ENCODE assay signal across 11 cellular contexts in the genomic region with DNA sequence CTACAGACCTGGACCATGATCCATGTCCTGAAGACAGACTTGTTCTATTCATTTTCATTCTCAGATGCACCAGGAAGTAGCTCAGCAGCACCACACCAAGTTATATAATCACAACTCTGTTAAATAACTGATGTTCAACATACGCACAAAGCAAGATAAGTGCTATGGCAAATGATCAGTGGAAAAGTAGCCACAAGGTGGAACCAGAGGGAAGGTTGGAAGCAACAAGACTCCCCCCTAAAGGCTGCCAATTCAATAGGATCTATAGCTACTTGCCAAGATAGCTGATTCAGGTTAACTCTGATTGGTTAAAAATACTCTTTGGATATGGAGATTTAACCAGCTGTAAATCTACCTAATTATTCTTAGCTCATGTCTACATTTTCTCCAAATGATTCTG. TPM values are rescaled to one million over a fixed set of nuclear protein-coding genes. Genes with fewer than 3 reads are reported as not detected.
A peak's percentile ranks its signal among the peaks of the same experiment; 100 is the strongest.
DNase-seq lines count a peak whose midpoint lies in the region; ATAC-seq, FAIRE-seq and TF ChIP-seq lines count a peak whose summit lies in the region.
"Had no signal": no experiment of that assay in that cellular context is flagged by ENCODE, and none has a peak within 500 bp of the region (broad histone marks: within the 10 kb centered on the region; RNA-seq: fewer than 3 reads in every experiment).

No MANE protein-coding gene starts in this region.

- H3K9me3 ChIP-seq in Panc1 (ENCODE audit: control insufficient read depth, insufficient read depth, low read depth, low read length): no peaks in the 10 kb centered on the region
- no peaks in the 10 kb centered on the region for H3K9me3 ChIP-seq in fibroblast of lung (ENCODE audit: control insufficient read depth, insufficient read depth, low read depth, low read length)
- no peaks in the 10 kb centered on the region for H3K9me3 ChIP-seq in smooth muscle cell (replicated peaks; ENCODE audit: low read depth)
- no peaks in the 10 kb centered on the region for H3K9me3 ChIP-seq in tibial nerve
- H3K9me3 ChIP-seq: BLaER1 treated with 17β-estradiol and CSF1 and Interleukin-3, amounts not matched to agents 10 nM and 100 nM had no signal

- H3K4me2 ChIP-seq in fibroblast of lung (ENCODE audit: extremely low read depth, insufficient read depth, low read length): no peak overlapping the region
- H3K4me2 ChIP-seq in smooth muscle cell: no peak overlapping the region
- H3K4me2 ChIP-seq: BLaER1 treated with 17β-estradiol and CSF1 and Interleukin-3, amounts not matched to agents 10 nM and 100 nM had no signal

- TF ChIP-seq EP300 in tibial nerve (IDR thresholded peaks at IDR 0.05): no peak

- H3K4me3 ChIP-seq in Panc1 (ENCODE audit: low read depth in 2 of 2, low read length in 2 of 2) (no peak overlapping the region), fibroblast of lung (replicated peaks in 1 of 4; ENCODE audit: control extremely low read depth in 1 of 4, insufficient read depth in 1 of 4, low read depth in 3 of 4, low read length in 4 of 4) (no peak overlapping the region), smooth muscle cell (no peak overlapping the region), tibial nerve (no peak overlapping the region)
- H3K4me3 ChIP-seq: BLaER1 treated with 17β-estradiol and CSF1 and Interleukin-3, amounts not matched to agents 10 nM and 100 nM had no signal

- CTCF ChIA-PET in Panc1 (lab: Charles Lee): no interaction called here

- no peak overlapping the region for H2AFZ ChIP-seq in fibroblast of lung (ENCODE audit: low read length)
- H2AFZ ChIP-seq in smooth muscle cell (ENCODE audit: low read depth): no peak overlapping the region

- no peak for ATAC-seq in Panc1

- intact Hi-C loops in Panc1 (cut with micrococcal nuclease; ENCODE audit: unreplicated experiment): no loop called here

- TF ChIP-seq POLR2A in GM12891 (IDR thresholded peaks at IDR 0.05; ENCODE audit: low read depth, low read length) (no peak), tibial nerve (IDR thresholded peaks at IDR 0.05) (no peak)

- POLR2A ChIA-PET in Panc1 (lab: Charles Lee): no interaction called here

- peak in 2 of 3 experiments; percentile 57 to 83 for DNase-seq in NCI-H1417 (lab: John Stamatoyannopoulos, UW)
- no peak for DNase-seq in NCI-H1417 treated with DMSO at 0.1 percent for 48 hours (lab: John Stamatoyannopoulos, UW)
- DNase-seq in Panc1 (ENCODE audit: low read depth, low spot score): no peak
- DNase-seq in fibroblast of lung (ENCODE audit: low read depth in 2 of 2): peak; percentile 57 to 69
- no peak for DNase-seq in smooth muscle cell (lab: John Stamatoyannopoulos, UW; ENCODE audit: unreplicated experiment)
- no peak for DNase-seq in GM12891 (ENCODE audit: insufficient read length, low spot score)
- DNase-seq in tibial nerve (ENCODE audit: low spot score in 2 of 2): no peak
- DNase-seq in germinal center (ENCODE audit: low spot score): no peak
- DNase-seq: activated CD8-positive, alpha-beta memory T cell treated with anti-CD3 and anti-CD28 coated beads, Interleukin-2, amount 50 U/mL, for 48 hours had no signal

- BruUV-seq in Panc1 (replicated peaks; lab: Mats Ljungman, UMichigan): no TSS peak

- H3K79me2 ChIP-seq in fibroblast of lung (ENCODE audit: control insufficient read depth, insufficient read depth, low read length): no peaks in the 10 kb centered on the region
- no peaks in the 10 kb centered on the region for H3K79me2 ChIP-seq in smooth muscle cell (ENCODE audit: low read depth)

- no peak overlapping the region for H3K27ac ChIP-seq in Panc1 (ENCODE audit: low read length)
- H3K27ac ChIP-seq in fibroblast of lung (ENCODE audit: insufficient read depth, low read length): no peak overlapping the region
- peak overlapping the region; percentile 52 for H3K27ac ChIP-seq in smooth muscle cell (ENCODE audit: low read depth)
- H3K27ac ChIP-seq in tibial nerve: no peak overlapping the region
- H3K27ac ChIP-seq: BLaER1 treated with 17β-estradiol and CSF1 and Interleukin-3, amounts not matched to agents 10 nM and 100 nM; HL-60 had no signal

- WGBS in smooth muscle cell (ENCODE audit: low lambda C conversion rate): 57% methylated on average over 1 of the region's 1 CpG
- WGBS in tibial nerve, 2 donors: 54 to 64% methylated on average over 1 of the region's 1 CpG

- no peaks in the 10 kb centered on the region for H3F3A ChIP-seq in smooth muscle cell (ENCODE audit: low read depth)

- H3K9ac ChIP-seq in fibroblast of lung (ENCODE audit: insufficient read depth, low read length): no peak overlapping the region
- H3K9ac ChIP-seq in smooth muscle cell (ENCODE audit: low read depth): no peak overlapping the region
- H3K9ac ChIP-seq: BLaER1 treated with 17β-estradiol and CSF1 and Interleukin-3, amounts not matched to agents 10 nM and 100 nM had no signal

- H3K4me1 ChIP-seq in Panc1 (ENCODE audit: control insufficient read depth, insufficient read depth, low read length) (no peaks in the 10 kb centered on the region), fibroblast of lung (ENCODE audit: control insufficient read depth, extremely low read depth, insufficient read depth, low read length) (no peaks in the 10 kb centered on the region), smooth muscle cell (ENCODE audit: low read depth) (no peaks in the 10 kb centered on the region), tibial nerve (no peaks in the 10 kb centered on the region)
- H3K4me1 ChIP-seq: BLaER1 treated with 17β-estradiol and CSF1 and Interleukin-3, amounts not matched to agents 10 nM and 100 nM had no signal

- H4K20me1 ChIP-seq in fibroblast of lung (ENCODE audit: control insufficient read depth, extremely low read depth, insufficient read depth, low read length): no peaks in the 10 kb centered on the region
- H4K20me1 ChIP-seq in smooth muscle cell (ENCODE audit: low read depth): no peaks in the 10 kb centered on the region
- H4K20me1 ChIP-seq: BLaER1 treated with 17β-estradiol and CSF1 and Interleukin-3, amounts not matched to agents 10 nM and 100 nM had no signal

- no peaks in the 10 kb centered on the region for H3K36me3 ChIP-seq in Panc1 (ENCODE audit: control insufficient read depth, insufficient read depth, low read length)
- H3K36me3 ChIP-seq in fibroblast of lung (ENCODE audit: control insufficient read depth, insufficient read depth, low read length): no peaks in the 10 kb centered on the region
- H3K36me3 ChIP-seq in smooth muscle cell (ENCODE audit: low read depth): no peaks in the 10 kb centered on the region
- H3K36me3 ChIP-seq in tibial nerve: no peaks in the 10 kb centered on the region
- H3K36me3 ChIP-seq: BLaER1 treated with 17β-estradiol and CSF1 and Interleukin-3, amounts not matched to agents 10 nM and 100 nM had no signal

- in situ Hi-C loops in Panc1 (cut with HindIII; ENCODE audit: low pct_unique_long_range_greater_than_20kb, low sequenced_read_pairs): no loop called here

- H3K27me3 ChIP-seq in Panc1 (ENCODE audit: control insufficient read depth, insufficient read depth, low read length) (no peaks in the 10 kb centered on the region), fibroblast of lung (ENCODE audit: control insufficient read depth, insufficient read depth, low read length) (no peaks in the 10 kb centered on the region), smooth muscle cell (ENCODE audit: low read depth) (no peaks in the 10 kb centered on the region), tibial nerve (no peaks in the 10 kb centered on the region)

- FAIRE-seq in GM12891 (lab: Jason Lieb, UNC): no peak

- TF ChIP-seq CTCF in Panc1 (IDR thresholded peaks at IDR 0.05) (peak; percentile 33), fibroblast of lung (conservative IDR thresholded peaks at IDR 0.05 in 1 of 2, IDR thresholded peaks at IDR 0.05 in 1 of 2; ENCODE audit: low read depth in 1 of 2, low read length in 2 of 2) (peak; percentile 36 to 53), smooth muscle cell (IDR thresholded peaks at IDR 0.05; ENCODE audit: borderline replicate concordance, insufficient read depth, poor library complexity, severe bottlenecking) (peak; percentile 42), tibial nerve (IDR thresholded peaks at IDR 0.05) (peak in 2 of 5 experiments; percentile 10 to 24)

TF ChIP-seq in GM12891, 5 proteins besides CTCF, POLR2A, EP300 and RAD21:
- TF ChIP-seq POLR2AphosphoS5 (IDR thresholded peaks at IDR 0.05; ENCODE audit: low read depth, low read length): no peak
- TF ChIP-seq TAF1 (IDR thresholded peaks at IDR 0.05; ENCODE audit: low read depth, low read length): no peak
- TF ChIP-seq SPI1 (IDR thresholded peaks at IDR 0.05; ENCODE audit: low read depth, low read length): no peak
- TF ChIP-seq PAX5 (IDR thresholded peaks at IDR 0.05; ENCODE audit: insufficient read depth, low read length, severe bottlenecking): no peak
- TF ChIP-seq POU2F2 (IDR thresholded peaks at IDR 0.05; ENCODE audit: low read depth, low read length): no peak

RNA-seq across cellular contexts. Expression of a gene that starts 23.7 kb away (rescaled TPM):
- total RNA-seq in Panc1 (2021; ENCODE audit: unreplicated experiment) (not detected), fibroblast of lung (not detected in 2 replicates), smooth muscle cell (not detected in 2 replicates), tibial nerve (not detected)
- polyA plus RNA-seq in Panc1 (2012; ENCODE audit: insufficient read length): not detected
- polyA plus RNA-seq in fibroblast of lung (not detected in 2 replicates), smooth muscle cell (not detected in 2 replicates)
- polyA plus RNA-seq in fibroblast of lung (2012): not detected in 2 replicates
- polyA minus RNA-seq in fibroblast of lung (ENCODE audit: low replicate concordance): not detected in 2 replicates
- polyA plus RNA-seq in GM12891 (2012; ENCODE audit: low read depth, missing spikeins): not detected

Comparison
In these comparisons a context has a peak if more than half of its experiments do, and no peak if none do; other contexts are left out.
1. DNase-seq: peak in NCI-H1417 (2 of 3) and fibroblast of lung (2 of 2); none in NCI-H1417 treated with DMSO at 0.1 percent for 48 hours (single experiment), Panc1 (single experiment), smooth muscle cell (single experiment), GM12891 (single experiment), tibial nerve (0 of 2) and germinal center (single experiment).